Comparison of ENCODE assay signal across 1 cellular context in the genomic region with DNA sequence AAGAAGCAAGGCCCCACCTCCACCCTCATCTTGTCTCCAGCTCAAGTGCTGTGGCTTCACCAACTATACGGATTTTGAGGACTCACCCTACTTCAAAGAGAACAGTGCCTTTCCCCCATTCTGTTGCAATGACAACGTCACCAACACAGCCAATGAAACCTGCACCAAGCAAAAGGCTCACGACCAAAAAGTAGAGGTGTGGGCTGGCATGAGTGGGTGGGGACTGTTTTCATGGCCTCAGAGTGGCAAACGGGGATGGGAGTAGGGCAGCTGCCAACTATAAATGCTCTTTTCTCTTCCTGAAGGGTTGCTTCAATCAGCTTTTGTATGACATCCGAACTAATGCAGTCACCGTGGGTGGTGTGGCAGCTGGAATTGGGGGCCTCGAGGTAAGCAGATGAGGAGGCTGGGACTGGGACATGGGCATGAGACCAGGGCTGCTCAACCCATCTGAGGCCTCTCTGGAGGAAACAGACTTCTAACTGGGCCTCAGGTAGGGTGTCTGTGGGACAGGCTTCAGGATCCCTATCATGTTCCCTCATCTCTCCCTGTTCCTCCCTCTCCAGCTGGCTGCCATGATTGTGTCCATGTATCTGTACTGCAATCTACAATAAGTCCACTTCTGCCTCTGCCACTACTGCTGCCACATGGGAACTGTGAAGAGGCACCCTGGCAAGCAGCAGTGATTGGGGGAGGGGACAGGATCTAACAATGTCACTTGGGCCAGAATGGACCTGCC.
TF ChIP-seq lines count a peak whose summit lies in the region.

No MANE protein-coding gene starts in this region.

TF ChIP-seq in IMR-90, 13 proteins besides CTCF, POLR2A, EP300 and RAD21:
- TF ChIP-seq RCOR1 (IDR thresholded peaks at IDR 0.05; ENCODE audit: insufficient replicate concordance, low read length): no peak
- TF ChIP-seq CHD1 (IDR thresholded peaks at IDR 0.05; ENCODE audit: low read depth, low read length): no peak
- TF ChIP-seq MXI1 (IDR thresholded peaks at IDR 0.05; ENCODE audit: borderline replicate concordance, low read depth, low read length): no peak
- no peak for TF ChIP-seq CEBPB (IDR thresholded peaks at IDR 0.05; ENCODE audit: low read depth, low read length)
